2 cellular contexts compared by ENCODE assay signal in genomic region chr19:43789029-43789428, GRCh38.
TF ChIP-seq lines count a peak whose summit lies in the region.

No MANE protein-coding gene starts in this region.

TF ChIP-seq in GM12878, 131 proteins besides CTCF, POLR2A, EP300 and RAD21 (continues in another document):
- TF ChIP-seq PKNOX1 (IDR thresholded peaks at IDR 0.05) = no peak
- TF ChIP-seq TCF12 (IDR thresholded peaks at IDR 0.05; ENCODE audit: low read depth, low read length) = no peak
- no peak for TF ChIP-seq FOXK2 (IDR thresholded peaks at IDR 0.05)
- 0 out of 2 replicates have a peak, but pooled peaks have one; percentile 49 for TF ChIP-seq SPI1 (IDR thresholded peaks at IDR 0.05; ENCODE audit: borderline replicate concordance, insufficient read depth, low read depth, low read length)
- TF ChIP-seq SREBF1 (IDR thresholded peaks at IDR 0.05; ENCODE audit: low read length) = peak; percentile 61; the same call in 1 of the 2 replicates
- TF ChIP-seq BRCA1 (IDR thresholded peaks at IDR 0.05; ENCODE audit: low read depth, low read length) = no peak
- no peak for TF ChIP-seq TARDBP (IDR thresholded peaks at IDR 0.05; ENCODE audit: borderline replicate concordance)
- no peak for TF ChIP-seq GABPA (IDR thresholded peaks at IDR 0.05; ENCODE audit: low read depth)
- TF ChIP-seq NRF1 (conservative IDR thresholded peaks at IDR 0.05; ENCODE audit: low read depth, low read length) = no peak
- TF ChIP-seq, protein P1, sequence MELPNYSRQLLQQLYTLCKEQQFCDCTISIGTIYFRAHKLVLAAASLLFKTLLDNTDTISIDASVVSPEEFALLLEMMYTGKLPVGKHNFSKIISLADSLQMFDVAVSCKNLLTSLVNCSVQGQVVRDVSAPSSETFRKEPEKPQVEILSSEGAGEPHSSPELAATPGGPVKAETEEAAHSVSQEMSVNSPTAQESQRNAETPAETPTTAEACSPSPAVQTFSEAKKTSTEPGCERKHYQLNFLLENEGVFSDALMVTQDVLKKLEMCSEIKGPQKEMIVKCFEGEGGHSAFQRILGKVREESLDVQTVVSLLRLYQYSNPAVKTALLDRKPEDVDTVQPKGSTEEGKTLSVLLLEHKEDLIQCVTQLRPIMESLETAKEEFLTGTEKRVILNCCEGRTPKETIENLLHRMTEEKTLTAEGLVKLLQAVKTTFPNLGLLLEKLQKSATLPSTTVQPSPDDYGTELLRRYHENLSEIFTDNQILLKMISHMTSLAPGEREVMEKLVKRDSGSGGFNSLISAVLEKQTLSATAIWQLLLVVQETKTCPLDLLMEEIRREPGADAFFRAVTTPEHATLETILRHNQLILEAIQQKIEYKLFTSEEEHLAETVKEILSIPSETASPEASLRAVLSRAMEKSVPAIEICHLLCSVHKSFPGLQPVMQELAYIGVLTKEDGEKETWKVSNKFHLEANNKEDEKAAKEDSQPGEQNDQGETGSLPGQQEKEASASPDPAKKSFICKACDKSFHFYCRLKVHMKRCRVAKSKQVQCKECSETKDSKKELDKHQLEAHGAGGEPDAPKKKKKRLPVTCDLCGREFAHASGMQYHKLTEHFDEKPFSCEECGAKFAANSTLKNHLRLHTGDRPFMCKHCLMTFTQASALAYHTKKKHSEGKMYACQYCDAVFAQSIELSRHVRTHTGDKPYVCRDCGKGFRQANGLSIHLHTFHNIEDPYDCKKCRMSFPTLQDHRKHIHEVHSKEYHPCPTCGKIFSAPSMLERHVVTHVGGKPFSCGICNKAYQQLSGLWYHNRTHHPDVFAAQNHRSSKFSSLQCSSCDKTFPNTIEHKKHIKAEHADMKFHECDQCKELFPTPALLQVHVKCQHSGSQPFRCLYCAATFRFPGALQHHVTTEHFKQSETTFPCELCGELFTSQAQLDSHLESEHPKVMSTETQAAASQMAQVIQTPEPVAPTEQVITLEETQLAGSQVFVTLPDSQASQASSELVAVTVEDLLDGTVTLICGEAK (IDR thresholded peaks at IDR 0.05; ENCODE audit: borderline replicate concordance) = peak; percentile 67
- TF ChIP-seq, protein P2, sequence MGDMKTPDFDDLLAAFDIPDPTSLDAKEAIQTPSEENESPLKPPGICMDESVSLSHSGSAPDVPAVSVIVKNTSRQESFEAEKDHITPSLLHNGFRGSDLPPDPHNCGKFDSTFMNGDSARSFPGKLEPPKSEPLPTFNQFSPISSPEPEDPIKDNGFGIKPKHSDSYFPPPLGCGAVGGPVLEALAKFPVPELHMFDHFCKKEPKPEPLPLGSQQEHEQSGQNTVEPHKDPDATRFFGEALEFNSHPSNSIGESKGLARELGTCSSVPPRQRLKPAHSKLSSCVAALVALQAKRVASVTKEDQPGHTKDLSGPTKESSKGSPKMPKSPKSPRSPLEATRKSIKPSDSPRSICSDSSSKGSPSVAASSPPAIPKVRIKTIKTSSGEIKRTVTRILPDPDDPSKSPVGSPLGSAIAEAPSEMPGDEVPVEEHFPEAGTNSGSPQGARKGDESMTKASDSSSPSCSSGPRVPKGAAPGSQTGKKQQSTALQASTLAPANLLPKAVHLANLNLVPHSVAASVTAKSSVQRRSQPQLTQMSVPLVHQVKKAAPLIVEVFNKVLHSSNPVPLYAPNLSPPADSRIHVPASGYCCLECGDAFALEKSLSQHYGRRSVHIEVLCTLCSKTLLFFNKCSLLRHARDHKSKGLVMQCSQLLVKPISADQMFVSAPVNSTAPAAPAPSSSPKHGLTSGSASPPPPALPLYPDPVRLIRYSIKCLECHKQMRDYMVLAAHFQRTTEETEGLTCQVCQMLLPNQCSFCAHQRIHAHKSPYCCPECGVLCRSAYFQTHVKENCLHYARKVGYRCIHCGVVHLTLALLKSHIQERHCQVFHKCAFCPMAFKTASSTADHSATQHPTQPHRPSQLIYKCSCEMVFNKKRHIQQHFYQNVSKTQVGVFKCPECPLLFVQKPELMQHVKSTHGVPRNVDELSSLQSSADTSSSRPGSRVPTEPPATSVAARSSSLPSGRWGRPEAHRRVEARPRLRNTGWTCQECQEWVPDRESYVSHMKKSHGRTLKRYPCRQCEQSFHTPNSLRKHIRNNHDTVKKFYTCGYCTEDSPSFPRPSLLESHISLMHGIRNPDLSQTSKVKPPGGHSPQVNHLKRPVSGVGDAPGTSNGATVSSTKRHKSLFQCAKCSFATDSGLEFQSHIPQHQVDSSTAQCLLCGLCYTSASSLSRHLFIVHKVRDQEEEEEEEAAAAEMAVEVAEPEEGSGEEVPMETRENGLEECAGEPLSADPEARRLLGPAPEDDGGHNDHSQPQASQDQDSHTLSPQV (IDR thresholded peaks at IDR 0.05) = no peak
- no peak for TF ChIP-seq SREBF2 (IDR thresholded peaks at IDR 0.05; ENCODE audit: low read length)
- TF ChIP-seq HDAC6 (IDR thresholded peaks at IDR 0.05; ENCODE audit: unreplicated experiment) = no peak

TF ChIP-seq in liver, 16 proteins besides CTCF, POLR2A, EP300 and RAD21:
- TF ChIP-seq REST (IDR thresholded peaks at IDR 0.05) (peak; percentile 96), ZBTB33 (IDR thresholded peaks at IDR 0.05) (no peak)
